Comparison of ENCODE assay signal across 9 cellular contexts in the genomic region with DNA sequence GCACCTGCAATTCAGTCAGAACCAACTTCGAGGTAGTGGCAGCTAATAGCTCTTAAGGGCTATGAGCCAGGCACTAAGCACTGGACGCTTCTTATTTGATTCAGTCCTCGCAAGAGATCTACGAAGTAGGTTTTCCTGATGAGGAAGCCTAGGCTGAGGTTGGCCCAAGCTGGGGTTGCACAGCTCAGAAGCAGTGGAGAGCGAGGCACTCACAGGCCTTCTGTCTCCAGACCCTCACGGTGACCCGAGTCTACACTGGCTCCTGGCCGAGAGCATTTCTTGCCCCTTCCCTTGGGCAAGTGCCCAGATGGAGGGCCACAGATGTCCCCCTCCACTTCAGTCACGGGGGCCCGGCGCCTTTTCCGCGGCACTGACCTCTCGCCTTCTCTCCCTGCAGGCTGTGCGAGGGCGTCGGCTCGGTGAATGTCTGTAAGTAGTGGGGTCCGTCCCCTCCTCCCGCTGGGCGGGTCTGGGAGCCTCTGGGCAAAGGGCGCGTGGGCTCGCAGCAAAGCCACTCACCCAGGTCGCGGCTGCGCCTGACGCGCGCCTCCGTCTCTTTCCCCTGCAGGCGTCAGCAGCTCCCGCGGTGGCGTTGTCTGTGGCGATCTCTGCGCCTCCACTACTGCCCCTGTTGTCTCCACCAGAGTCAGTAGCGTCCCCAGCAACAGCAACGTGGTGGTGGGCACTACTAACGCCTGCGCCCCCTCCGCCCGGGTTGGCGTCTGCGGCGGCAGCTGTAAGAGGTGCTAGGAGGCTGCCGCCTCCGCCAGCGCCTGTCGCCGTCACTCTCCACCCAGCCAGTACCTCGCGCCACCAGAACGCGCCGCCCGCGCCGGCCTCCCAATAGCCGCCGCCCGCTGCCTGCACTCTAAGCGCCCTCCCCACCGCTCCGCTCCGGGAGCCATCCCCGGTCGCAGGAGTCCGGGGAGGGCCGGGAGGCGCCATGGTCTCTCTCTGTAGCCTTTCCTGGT. TPM values are rescaled to one million over a fixed set of nuclear protein-coding genes. Genes with fewer than 3 reads are reported as not detected.
DNase-seq lines count a peak whose midpoint lies in the region; ATAC-seq, FAIRE-seq and TF ChIP-seq lines count a peak whose summit lies in the region.
"Had no signal": no experiment of that assay in that cellular context is flagged by ENCODE, and none has a peak within 500 bp of the region (broad histone marks: within the 10 kb centered on the region; RNA-seq: fewer than 3 reads in every experiment).

No MANE protein-coding gene starts in this region.

- no peaks in the 10 kb centered on the region for H3K9me3 Mint-ChIP-seq in activated naive CD8-positive, alpha-beta T cell treated with anti-CD3 and anti-CD28 coated beads, Interleukin-2, amount 50 U/mL, for 24 hours

- H3K27me3 ChIP-seq in pancreas (no peaks in the 10 kb centered on the region), ovary (no peaks in the 10 kb centered on the region)

- H3K4me1 ChIP-seq in pancreas, result no peaks in the 10 kb centered on the region
- H3K4me1 ChIP-seq in ovary (ENCODE audit: insufficient read depth), result no peaks in the 10 kb centered on the region

- intact Hi-C loops in left cardiac atrium (cut with DNase I) (no loop called here), pancreas (cut with DNase I) (no loop called here), ovary (cut with DNase I) (no loop called here)

- no peaks in the 10 kb centered on the region for H3K36me3 ChIP-seq in pancreas
- no peaks in the 10 kb centered on the region for H3K36me3 ChIP-seq in ovary

- TF ChIP-seq CTCF in GM12875 (IDR thresholded peaks at IDR 0.05; ENCODE audit: borderline replicate concordance, insufficient read depth, low read depth, low read length) (peak; percentile 6; the same call in 1 of the 2 replicates), pancreas (IDR thresholded peaks at IDR 0.05) (peak in 2 of 4 donors; percentile 5 to 21), ovary (IDR thresholded peaks at IDR 0.05) (no peak)

- no peak for FAIRE-seq in pancreas (lab: Jason Lieb, UNC)
- FAIRE-seq: TTC549 had no signal

- TF ChIP-seq EP300 in ovary (IDR thresholded peaks at IDR 0.05), result no peak

- WGBS in pancreas, 2 donors, result 10 to 17% methylated on average over 67 to 71 of the region's 71 CpGs
- 6 to 11% (median 10%) methylated on average over 49 to 71 of the region's 71 CpGs for WGBS in ovary, 3 donors

- H3K9me3 ChIP-seq in pancreas (no peaks in the 10 kb centered on the region), ovary (no peaks in the 10 kb centered on the region)

- H3K4me3 ChIP-seq in GM12875 (ENCODE audit: low read depth, low read length), result peak overlapping the region; percentile 19
- H3K4me3 ChIP-seq in pancreas, result peak overlapping the region; percentile 3 to 41 (median 16)
- no peak overlapping the region for H3K4me3 ChIP-seq in ovary

- H3K27ac ChIP-seq in pancreas (peak overlapping the region in 1 of 4 donors; percentile 44), ovary (no peak overlapping the region)

- H3K27me3 Mint-ChIP-seq in activated naive CD8-positive, alpha-beta T cell treated with anti-CD3 and anti-CD28 coated beads, Interleukin-2, amount 50 U/mL, for 24 hours, result peaks cover 62% of the 10 kb centered on the region

- TF ChIP-seq POLR2A in ovary (IDR thresholded peaks at IDR 0.05), result no peak

- H3K4me1 Mint-ChIP-seq in activated naive CD8-positive, alpha-beta T cell treated with anti-CD3 and anti-CD28 coated beads, Interleukin-2, amount 50 U/mL, for 24 hours, result peaks cover 21% of the 10 kb centered on the region

- ATAC-seq in activated naive CD8-positive, alpha-beta T cell treated with anti-CD3 and anti-CD28 coated beads, Interleukin-2, amount 50 U/mL, for 24 hours, result peak; percentile 66
- ATAC-seq in left cardiac atrium (peak; percentile 84 to 93), pancreas (peak; percentile 92 to 95 (median 94)), GM21576 (IDR thresholded peaks at IDR 0.05; ENCODE audit: unreplicated experiment) (no peak)

- H3K27ac Mint-ChIP-seq in activated naive CD8-positive, alpha-beta T cell treated with anti-CD3 and anti-CD28 coated beads, Interleukin-2, amount 50 U/mL, for 24 hours, result no peak overlapping the region

- H3K36me3 Mint-ChIP-seq in activated naive CD8-positive, alpha-beta T cell treated with anti-CD3 and anti-CD28 coated beads, Interleukin-2, amount 50 U/mL, for 24 hours (ENCODE audit: low read depth), result no peaks in the 10 kb centered on the region

- peak overlapping the region; percentile 50 for H3K4me3 Mint-ChIP-seq in activated naive CD8-positive, alpha-beta T cell treated with anti-CD3 and anti-CD28 coated beads, Interleukin-2, amount 50 U/mL, for 24 hours

- DNase-seq in NCI-H510A (lab: John Stamatoyannopoulos, UW) (peak; percentile 67), left cardiac atrium (peak; percentile 56), pancreas (peak; percentile 47 to 85 (median 66)), ovary (no peak), COR-L47 (lab: John Stamatoyannopoulos, UW) (no peak)
- DNase-seq in activated naive CD8-positive, alpha-beta T cell treated with anti-CD3 and anti-CD28 coated beads, Interleukin-2, amount 50 U/mL, for 24 hours, result peak; percentile 61

RNA-seq across cellular contexts. Expression of a gene that starts 13.1 kb away (rescaled TPM):
- total RNA-seq in left cardiac atrium (not detected), pancreas (not detected), ovary (not detected)
- polyA plus RNA-seq in pancreas (not detected), ovary (not detected)

RNA-seq across cellular contexts. Expression of a gene that starts 16.8 kb away (rescaled TPM):
- total RNA-seq in left cardiac atrium (not detected), pancreas (under 1 TPM in 2 of 6 donors, not detected in 4; 0.22 to 0.76 TPM), ovary (1 to 10 TPM in 1 of 7 donors, not detected in 6; 1.2 TPM)
- polyA plus RNA-seq in pancreas (under 1 TPM; 0.38 to 0.66 TPM), ovary (not detected)

RNA-seq across cellular contexts. Expression of a gene that starts 33.7 kb away (rescaled TPM):
- total RNA-seq in left cardiac atrium, result not detected
- 1 to 10 TPM in 4 of 6 donors, under 1 TPM in 2; 0.60 to 3.3 (median 1.6) TPM for total RNA-seq in pancreas
- polyA plus RNA-seq in pancreas, result 1 to 10 TPM; 1.5 to 3.2 TPM
- total RNA-seq in ovary, result under 1 TPM in 1 of 7 donors, not detected in 6; 0.69 TPM
- polyA plus RNA-seq in ovary, result not detected

RNA-seq across cellular contexts. Expression of a gene that starts 59.2 kb away (rescaled TPM):
- total RNA-seq in left cardiac atrium (not detected), pancreas (not detected), ovary (not detected)
- polyA plus RNA-seq in pancreas (not detected), ovary (not detected)

Comparison
In these comparisons a context has a peak if more than half of its experiments do, and no peak if none do; other contexts are left out.
1. DNase-seq: peak in NCI-H510A (single experiment), activated naive CD8-positive, alpha-beta T cell treated with anti-CD3 and anti-CD28 coated beads, Interleukin-2, amount 50 U/mL, for 24 hours (single experiment), left cardiac atrium (single experiment) and pancreas (6 of 6); none in ovary (0 of 5) and COR-L47 (single experiment).